ENCODE assay signal across 21 cellular contexts in the genomic region with DNA sequence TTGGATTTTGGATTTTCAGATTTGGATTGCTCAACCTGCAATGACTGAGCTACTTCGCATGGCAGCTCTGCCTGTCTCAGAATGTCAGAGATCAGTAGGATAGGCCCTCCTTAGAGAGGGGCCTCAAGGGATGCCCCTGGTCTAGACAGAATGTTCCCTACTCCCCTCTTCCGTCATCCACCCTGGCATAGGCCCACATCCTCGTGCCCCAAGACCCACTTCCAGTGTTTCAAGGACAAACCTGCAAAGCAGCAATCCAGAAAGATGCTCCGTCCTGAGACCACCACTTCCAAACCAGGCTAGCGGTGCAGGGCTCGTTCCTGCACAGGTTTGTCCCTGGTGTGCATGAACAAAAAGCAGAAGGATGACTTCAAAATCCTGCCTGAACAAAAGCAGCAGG.
DNase-seq lines count a peak whose midpoint lies in the region; ATAC-seq and TF ChIP-seq lines count a peak whose summit lies in the region.
"Had no signal": no experiment of that assay in that cellular context is flagged by ENCODE, and none has a peak within 500 bp of the region (broad histone marks: within the 10 kb centered on the region; RNA-seq: fewer than 3 reads in every experiment).

No MANE protein-coding gene starts in this region.

- H3K9me3 Mint-ChIP-seq in activated CD8-positive, alpha-beta T cell treated with anti-CD3 and anti-CD28 coated beads, Interleukin-2, amount 10 ng/mL, durations not matched to agents 7 days and 5 days (ENCODE audit: insufficient read depth), result no peaks in the 10 kb centered on the region
- H3K9me3 Mint-ChIP-seq in activated CD8-positive, alpha-beta T cell treated with anti-CD3 and anti-CD28 coated beads for 36 hours, result no peaks in the 10 kb centered on the region
- no peaks in the 10 kb centered on the region for H3K9me3 Mint-ChIP-seq in dendritic cell treated with granulocyte-macrophage colony-stimulating factor and Interleukin-4, amounts not matched to agents 40 ng/mL and 50 ng/mL, for 4 days
- no peaks in the 10 kb centered on the region for H3K9me3 Mint-ChIP-seq in nephron
- H3K9me3 Mint-ChIP-seq in type B pancreatic cell, result no peaks in the 10 kb centered on the region
- H3K9me3 Mint-ChIP-seq: activated naive CD8-positive, alpha-beta T cell treated with anti-CD3 and anti-CD28 coated beads, Interleukin-2, amount 50 U/mL, for 24 hours; nephron progenitor cell; stimulated activated effector memory CD8-positive, alpha-beta T cell treated with anti-CD3 and anti-CD28 coated beads, Interleukin-12 subunit alpha, Interleukin-12 subunit beta, amount 100 ng/mL, for 72 hours had no signal

- H3K4me3 ChIP-seq in adrenal gland (no peak overlapping the region), brain microvascular endothelial cell (ENCODE audit: low read depth, low read length) (no peak overlapping the region)
- H3K4me3 ChIP-seq: skin epidermis had no signal

- peaks cover 92% of the 10 kb centered on the region for H3K4me1 Mint-ChIP-seq in activated CD8-positive, alpha-beta T cell treated with anti-CD3 and anti-CD28 coated beads, Interleukin-2, amount 10 ng/mL, durations not matched to agents 7 days and 5 days (ENCODE audit: low read depth)
- H3K4me1 Mint-ChIP-seq in activated CD8-positive, alpha-beta T cell treated with anti-CD3 and anti-CD28 coated beads for 36 hours (ENCODE audit: low read depth), result peaks cover 61% of the 10 kb centered on the region
- H3K4me1 Mint-ChIP-seq in dendritic cell treated with granulocyte-macrophage colony-stimulating factor and Interleukin-4, amounts not matched to agents 40 ng/mL and 50 ng/mL, for 4 days (ENCODE audit: low read depth), result peaks cover 94% of the 10 kb centered on the region
- H3K4me1 Mint-ChIP-seq in nephron, result peaks cover 81% of the 10 kb centered on the region
- peaks cover 69% of the 10 kb centered on the region for H3K4me1 Mint-ChIP-seq in type B pancreatic cell (ENCODE audit: unreplicated experiment)

- no peak for TF ChIP-seq CTCF in activated CD8-positive, alpha-beta T cell treated with anti-CD3 and anti-CD28 coated beads for 36 hours (IDR thresholded peaks at IDR 0.05)
- TF ChIP-seq CTCF in nephron (IDR thresholded peaks at IDR 0.05; ENCODE audit: unreplicated experiment in 3 of 3), result no peak
- no peak for TF ChIP-seq CTCF in type B pancreatic cell (conservative IDR thresholded peaks at IDR 0.05)
- TF ChIP-seq CTCF in adrenal gland (IDR thresholded peaks at IDR 0.05), result no peak
- TF ChIP-seq CTCF in brain microvascular endothelial cell (IDR thresholded peaks at IDR 0.05; ENCODE audit: low read depth, low read length, missing control alignments), result no peak

- ATAC-seq in activated CD8-positive, alpha-beta T cell treated with anti-CD3 and anti-CD28 coated beads, Interleukin-2, amount 10 ng/mL, durations not matched to agents 7 days and 5 days, result no peak
- no peak for ATAC-seq in activated CD8-positive, alpha-beta T cell treated with anti-CD3 and anti-CD28 coated beads for 36 hours
- ATAC-seq: activated CD8-positive, alpha-beta memory T cell treated with anti-CD3 and anti-CD28 coated beads, Interleukin-2, amount 10 ng/mL, durations not matched to agents 7 days and 5 days; activated naive CD8-positive, alpha-beta T cell treated with anti-CD3 and anti-CD28 coated beads, Interleukin-2, amount 50 U/mL, for 24 hours; HCT116; stimulated activated effector memory CD8-positive, alpha-beta T cell treated with anti-CD3 and anti-CD28 coated beads, Interleukin-12 subunit alpha, Interleukin-12 subunit beta, amount 100 ng/mL, for 72 hours had no signal

- H3K36me3 ChIP-seq in adrenal gland (replicated peaks in 1 of 2), result no peaks in the 10 kb centered on the region
- H3K36me3 ChIP-seq in brain microvascular endothelial cell (replicated peaks), result no peaks in the 10 kb centered on the region
- H3K36me3 ChIP-seq: BE2C had no signal

- H3K4me3 Mint-ChIP-seq in activated CD8-positive, alpha-beta T cell treated with anti-CD3 and anti-CD28 coated beads, Interleukin-2, amount 10 ng/mL, durations not matched to agents 7 days and 5 days, result no peak overlapping the region
- no peak overlapping the region for H3K4me3 Mint-ChIP-seq in activated CD8-positive, alpha-beta T cell treated with anti-CD3 and anti-CD28 coated beads for 36 hours
- peak overlapping the region; percentile 28 for H3K4me3 Mint-ChIP-seq in dendritic cell treated with granulocyte-macrophage colony-stimulating factor and Interleukin-4, amounts not matched to agents 40 ng/mL and 50 ng/mL, for 4 days
- H3K4me3 Mint-ChIP-seq in nephron (no peak overlapping the region), type B pancreatic cell (no peak overlapping the region)
- H3K4me3 Mint-ChIP-seq: activated CD8-positive, alpha-beta memory T cell treated with anti-CD3 and anti-CD28 coated beads, Interleukin-2, amount 10 ng/mL, durations not matched to agents 7 days and 5 days; activated naive CD8-positive, alpha-beta T cell treated with anti-CD3 and anti-CD28 coated beads, Interleukin-2, amount 50 U/mL, for 24 hours; nephron progenitor cell; stimulated activated effector memory CD8-positive, alpha-beta T cell treated with anti-CD3 and anti-CD28 coated beads, Interleukin-12 subunit alpha, Interleukin-12 subunit beta, amount 100 ng/mL, for 72 hours had no signal

- H3K27me3 Mint-ChIP-seq in activated CD8-positive, alpha-beta T cell treated with anti-CD3 and anti-CD28 coated beads, Interleukin-2, amount 10 ng/mL, durations not matched to agents 7 days and 5 days (ENCODE audit: low read depth), result no peaks in the 10 kb centered on the region
- H3K27me3 Mint-ChIP-seq in activated CD8-positive, alpha-beta T cell treated with anti-CD3 and anti-CD28 coated beads for 36 hours, result no peaks in the 10 kb centered on the region
- no peaks in the 10 kb centered on the region for H3K27me3 Mint-ChIP-seq in dendritic cell treated with granulocyte-macrophage colony-stimulating factor and Interleukin-4, amounts not matched to agents 40 ng/mL and 50 ng/mL, for 4 days
- H3K27me3 Mint-ChIP-seq in nephron (ENCODE audit: low read depth) (peaks cover 6% of the 10 kb centered on the region), type B pancreatic cell (no peaks in the 10 kb centered on the region)
- H3K27me3 Mint-ChIP-seq: activated CD8-positive, alpha-beta memory T cell treated with anti-CD3 and anti-CD28 coated beads, Interleukin-2, amount 10 ng/mL, durations not matched to agents 7 days and 5 days; activated naive CD8-positive, alpha-beta T cell treated with anti-CD3 and anti-CD28 coated beads, Interleukin-2, amount 50 U/mL, for 24 hours had no signal

- CTCF ChIA-PET in activated CD8-positive, alpha-beta T cell treated with anti-CD3 and anti-CD28 coated beads, Interleukin-2, amount 10 ng/mL, durations not matched to agents 7 days and 5 days (lab: Charles Lee), result interaction anchor here (1.4 to 2.1 kb wide), 2 partner anchors 84 to 85 kb away, joined by 3 to 4 read pairs; no protein-coding TSS in a partner anchor
- CTCF ChIA-PET in activated CD8-positive, alpha-beta T cell treated with anti-CD3 and anti-CD28 coated beads for 36 hours (lab: Charles Lee), result interaction anchor here (0.7 to 2.0 kb wide), 5 partner anchors 9 to 170 kb away, joined by 3 to 7 read pairs (median 3); partner anchors contain the start of gene SOCS1

- POLR2A ChIA-PET in activated CD8-positive, alpha-beta T cell treated with anti-CD3 and anti-CD28 coated beads, Interleukin-2, amount 10 ng/mL, durations not matched to agents 7 days and 5 days (lab: Charles Lee), result interaction anchor here (0.7 kb wide), 1 partner anchor 121 kb away, joined by 3 read pairs; the partner anchor contains the start of gene SOCS1
- POLR2A ChIA-PET in activated CD8-positive, alpha-beta T cell treated with anti-CD3 and anti-CD28 coated beads for 36 hours (lab: Charles Lee), result interaction anchor here (1.0 kb wide), 1 partner anchor 99 kb away, joined by 3 read pairs; no protein-coding TSS in a partner anchor

- H3K36me3 Mint-ChIP-seq in activated CD8-positive, alpha-beta T cell treated with anti-CD3 and anti-CD28 coated beads, Interleukin-2, amount 10 ng/mL, durations not matched to agents 7 days and 5 days (ENCODE audit: low read depth), result peaks cover 69% of the 10 kb centered on the region
- H3K36me3 Mint-ChIP-seq in activated CD8-positive, alpha-beta T cell treated with anti-CD3 and anti-CD28 coated beads for 36 hours (ENCODE audit: low read depth), result peaks cover 26% of the 10 kb centered on the region
- H3K36me3 Mint-ChIP-seq in dendritic cell treated with granulocyte-macrophage colony-stimulating factor and Interleukin-4, amounts not matched to agents 40 ng/mL and 50 ng/mL, for 4 days (ENCODE audit: low read depth), result peaks cover 48% of the 10 kb centered on the region
- peaks cover 7% of the 10 kb centered on the region for H3K36me3 Mint-ChIP-seq in nephron (ENCODE audit: low read depth)
- H3K36me3 Mint-ChIP-seq in type B pancreatic cell, result peaks cover 11% of the 10 kb centered on the region

- no peaks in the 10 kb centered on the region for H3K9me3 ChIP-seq in adrenal gland (replicated peaks in 1 of 3)
- H3K9me3 ChIP-seq: BE2C had no signal

- peaks cover 4 to 33% of the 10 kb centered on the region in 2 donors for H3K4me1 ChIP-seq in adrenal gland (replicated peaks in 1 of 2)

- no peaks in the 10 kb centered on the region for H3K27me3 ChIP-seq in adrenal gland
- no peaks in the 10 kb centered on the region for H3K27me3 ChIP-seq in brain microvascular endothelial cell (replicated peaks)
- H3K27me3 ChIP-seq: BE2C had no signal

- no peak for DNase-seq in activated CD8-positive, alpha-beta T cell treated with anti-CD3 and anti-CD28 coated beads, Interleukin-2, amount 10 ng/mL, durations not matched to agents 7 days and 5 days
- DNase-seq in activated CD8-positive, alpha-beta T cell treated with anti-CD3 and anti-CD28 coated beads for 36 hours, result no peak
- DNase-seq in type B pancreatic cell (ENCODE audit: extremely low spot score, unreplicated experiment) (no peak), adrenal gland (no peak), brain microvascular endothelial cell (no peak), NCI-H82 treated with DMSO at 0.1 percent for 48 hours (lab: John Stamatoyannopoulos, UW; ENCODE audit: unreplicated experiment) (no peak)
- DNase-seq: activated CD8-positive, alpha-beta memory T cell treated with anti-CD3 and anti-CD28 coated beads, Interleukin-2, amount 10 ng/mL, durations not matched to agents 7 days and 5 days; activated naive CD8-positive, alpha-beta T cell treated with anti-CD3 and anti-CD28 coated beads, Interleukin-2, amount 50 U/mL, for 24 hours; BE2C; DMS79; MM.1S; NCI-H2171; NCI-H69; nephron progenitor cell; SHP77; stimulated activated CD4-positive, alpha-beta T cell treated with anti-CD3 and anti-CD28 coated beads, Interleukin-2, amount 100 ng/mL, for 24 hours had no signal

- in situ Hi-C loops in brain microvascular endothelial cell (cut with HindIII; ENCODE audit: low pct_ligation_motif_present, low sequenced_read_pairs), result no loop called here

- H3K27ac ChIP-seq in adrenal gland, result no peak overlapping the region
- H3K27ac ChIP-seq in brain microvascular endothelial cell, result no peak overlapping the region

- no peak for TF ChIP-seq POLR2A in adrenal gland (IDR thresholded peaks at IDR 0.05)

- intact Hi-C loops in activated CD8-positive, alpha-beta T cell treated with anti-CD3 and anti-CD28 coated beads for 36 hours (cut with micrococcal nuclease), result no loop called here
- intact Hi-C loops in dendritic cell treated with granulocyte-macrophage colony-stimulating factor and Interleukin-4, amounts not matched to agents 40 ng/mL and 50 ng/mL, for 4 days (cut with micrococcal nuclease), result loop anchor here (5.0 to 10.0 kb wide), 2 partner anchors 43 to 120 kb away; partner anchors contain the start of gene SOCS1
- intact Hi-C loops in adrenal gland (cut with DNase I), result loop anchor here in 1 of 2 donors (10.0 kb wide), 1 partner anchor 120 kb away; the partner anchor contains the start of gene SOCS1

- 86 to 100% (median 93%) methylated on average over 5 to 6 of the region's 6 CpGs for WGBS in adrenal gland, 4 donors

- H3K27ac Mint-ChIP-seq in activated CD8-positive, alpha-beta T cell treated with anti-CD3 and anti-CD28 coated beads, Interleukin-2, amount 10 ng/mL, durations not matched to agents 7 days and 5 days, result peak overlapping the region; percentile 61
- no peak overlapping the region for H3K27ac Mint-ChIP-seq in activated CD8-positive, alpha-beta T cell treated with anti-CD3 and anti-CD28 coated beads for 36 hours
- peak overlapping the region; percentile 97 for H3K27ac Mint-ChIP-seq in dendritic cell treated with granulocyte-macrophage colony-stimulating factor and Interleukin-4, amounts not matched to agents 40 ng/mL and 50 ng/mL, for 4 days
- peak overlapping the region; percentile 82 to 94 (median 88) for H3K27ac Mint-ChIP-seq in nephron
- H3K27ac Mint-ChIP-seq in type B pancreatic cell, result peak overlapping the region; percentile 62
- H3K27ac Mint-ChIP-seq: activated CD8-positive, alpha-beta memory T cell treated with anti-CD3 and anti-CD28 coated beads, Interleukin-2, amount 10 ng/mL, durations not matched to agents 7 days and 5 days; activated naive CD8-positive, alpha-beta T cell treated with anti-CD3 and anti-CD28 coated beads, Interleukin-2, amount 50 U/mL, for 24 hours; nephron progenitor cell; stimulated activated effector memory CD8-positive, alpha-beta T cell treated with anti-CD3 and anti-CD28 coated beads, Interleukin-12 subunit alpha, Interleukin-12 subunit beta, amount 100 ng/mL, for 72 hours had no signal
